In genomic region chr22:31489632-31490495, GRCh38 we compare ENCODE assay signal across 8 cellular contexts. TPM values are rescaled to one million over a fixed set of nuclear protein-coding genes. Genes with fewer than 3 reads are reported as not detected.
A peak's percentile ranks its signal among the peaks of the same experiment; 100 is the strongest.
DNase-seq lines count a peak whose midpoint lies in the region; ATAC-seq and TF ChIP-seq lines count a peak whose summit lies in the region.

Gene EIF4ENIF1, minus strand, starts transcription at chr22:31489842. Its CDS starts 1,124 bp downstream, at chr22:31488718.

- TF ChIP-seq CTCF in HEK293 (tag by site-specific recombination; IDR thresholded peaks at IDR 0.05) (no peak), psoas muscle (IDR thresholded peaks at IDR 0.05) (no peak)

- H3K27ac ChIP-seq in HEK293 (ENCODE audit: extremely low read depth, low read depth, low read length) = peak within 1 kb of the TSS; percentile 88
- peak within 1 kb of the TSS; percentile 98 for H3K27ac ChIP-seq in psoas muscle

- H3K36me3 ChIP-seq in HEK293 (ENCODE audit: control insufficient read depth in 2 of 2, insufficient read depth in 1 of 2, low read length in 2 of 2) = peaks cover 21 to 34% of the 10 kb centered on the region in 2 experiments
- H3K36me3 ChIP-seq in psoas muscle (ENCODE audit: insufficient read depth in 1 of 2, low read depth in 1 of 2) = peaks cover 2 to 30% of the 10 kb centered on the region in 2 donors

- WGBS in psoas muscle, 3 donors = 0 to 1% (median 0%) methylated on average over 60 to 100 of the region's 100 CpGs

- POLR2A ChIA-PET in HEK293 (lab: Yijun Ruan, JAX) = interaction anchor here (0.6 kb wide), 1 partner anchor 27 kb away, joined by 5 read pairs; no protein-coding TSS in a partner anchor

- peaks cover 2% of the 10 kb centered on the region; the same call in 1 of the 2 replicates for H3K4me1 ChIP-seq in HEK293 (ENCODE audit: control insufficient read depth, insufficient read depth, low read length)
- H3K4me1 ChIP-seq in psoas muscle = peaks cover 40% of the 10 kb centered on the region

- no peaks in the 10 kb centered on the region for H3K27me3 ChIP-seq in psoas muscle (ENCODE audit: insufficient read depth in 3 of 3, low read length in 2 of 3)

- H3K4me3 ChIP-seq in HEK293 (ENCODE audit: low read depth, low read length) (peak within 1 kb of the TSS; percentile 95), psoas muscle (peak within 1 kb of the TSS; percentile 92)

- no peaks in the 10 kb centered on the region for H3K9me3 ChIP-seq in HEK293 (ENCODE audit: control insufficient read depth, insufficient read depth, low read depth, low read length)
- no peaks in the 10 kb centered on the region for H3K9me3 ChIP-seq in psoas muscle

- ATAC-seq in left ventricle myocardium superior = peak; percentile 96
- ATAC-seq in psoas muscle = peak; percentile 92 to 95 (median 94)

- DNase-seq in GM04503 (ENCODE audit: low read depth) (peak; percentile 30), NCI-H1092 (lab: John Stamatoyannopoulos, UW) (peak; percentile 73), T-helper 2 cell (peak; percentile 73 to 94 (median 79)), amygdala (lab: John Stamatoyannopoulos, UW) (peak in 55 of 56 donors; percentile 42 to 95 (median 82)), left ventricle myocardium superior (peak; percentile 92), psoas muscle (peak; percentile 91 to 94), ureter (ENCODE audit: low spot score) (peak; percentile 89)

- CTCF ChIA-PET in HEK293 (lab: Yijun Ruan, JAX) = interaction anchor here (1.4 kb wide), 1 partner anchor 10 kb away, joined by 3 read pairs; no protein-coding TSS in a partner anchor

- intact Hi-C loops in left ventricle myocardium superior (cut with micrococcal nuclease) (no loop called here), psoas muscle (cut with DNase I) (loop anchor here in 1 of 2 donors (10.0 kb wide), 1 partner anchor 145 kb away; the partner anchor contains the start of gene PATZ1)

TF ChIP-seq in HEK293, 187 proteins besides CTCF, POLR2A, EP300 and RAD21 (continues in another document):
- TF ChIP-seq ZNF677 (tag by site-specific recombination; IDR thresholded peaks at IDR 0.05) (0 out of 2 replicates have a peak, but pooled peaks have one; percentile 46), AEBP2 (tag by site-specific recombination; IDR thresholded peaks at IDR 0.05; ENCODE audit: borderline replicate concordance) (no peak), ZNF274 (IDR thresholded peaks at IDR 0.05; ENCODE audit: low read length) (no peak), ZNF274 (tag by site-specific recombination; IDR thresholded peaks at IDR 0.05; ENCODE audit: borderline replicate concordance) (no peak), ZXDB (tag by site-specific recombination; IDR thresholded peaks at IDR 0.05) (peak; percentile 82), ZBTB49 (tag by site-specific recombination; IDR thresholded peaks at IDR 0.05; ENCODE audit: low read depth) (no peak), ZBTB10 (tag by site-specific recombination; IDR thresholded peaks at IDR 0.05) (no peak), PRDM6 (tag by site-specific recombination; IDR thresholded peaks at IDR 0.05) (no peak), PRDM10 (tag by site-specific recombination; IDR thresholded peaks at IDR 0.05) (no peak; the same call in 1 of the 2 replicates), ZSCAN16 (tag by site-specific recombination; IDR thresholded peaks at IDR 0.05) (0 out of 2 replicates have a peak, but pooled peaks have one; percentile 20), ZNF623 (tag by site-specific recombination; IDR thresholded peaks at IDR 0.05) (no peak)

RNA-seq across cellular contexts. Expression of gene EIF4ENIF1, which starts in this region (rescaled TPM):
- total RNA-seq in left ventricle myocardium superior = 26.8 TPM
- 10 to 100 TPM; 24.8 to 34.2 (median 26.6) TPM for total RNA-seq in psoas muscle
- polyA plus RNA-seq in psoas muscle = 10 to 100 TPM in 2 of 3 donors, 1 to 10 TPM in 1; 9.2 to 23.4 (median 10.4) TPM
- total RNA-seq in ureter = 45.7 TPM

Comparison
In these comparisons a context has a peak if more than half of its experiments do, and no peak if none do; other contexts are left out.
1. Peak in every context shown above with its lines: DNase-seq, ATAC-seq, H3K4me3 ChIP-seq and H3K27ac ChIP-seq.
2. DNase-seq: peak in every context shown above with its lines; median percentile 92 in psoas muscle; 92 in left ventricle myocardium superior; 89 in ureter; 82 in amygdala; 79 in T-helper 2 cell; 73 in NCI-H1092; 30 in GM04503.